In the genomic region with DNA sequence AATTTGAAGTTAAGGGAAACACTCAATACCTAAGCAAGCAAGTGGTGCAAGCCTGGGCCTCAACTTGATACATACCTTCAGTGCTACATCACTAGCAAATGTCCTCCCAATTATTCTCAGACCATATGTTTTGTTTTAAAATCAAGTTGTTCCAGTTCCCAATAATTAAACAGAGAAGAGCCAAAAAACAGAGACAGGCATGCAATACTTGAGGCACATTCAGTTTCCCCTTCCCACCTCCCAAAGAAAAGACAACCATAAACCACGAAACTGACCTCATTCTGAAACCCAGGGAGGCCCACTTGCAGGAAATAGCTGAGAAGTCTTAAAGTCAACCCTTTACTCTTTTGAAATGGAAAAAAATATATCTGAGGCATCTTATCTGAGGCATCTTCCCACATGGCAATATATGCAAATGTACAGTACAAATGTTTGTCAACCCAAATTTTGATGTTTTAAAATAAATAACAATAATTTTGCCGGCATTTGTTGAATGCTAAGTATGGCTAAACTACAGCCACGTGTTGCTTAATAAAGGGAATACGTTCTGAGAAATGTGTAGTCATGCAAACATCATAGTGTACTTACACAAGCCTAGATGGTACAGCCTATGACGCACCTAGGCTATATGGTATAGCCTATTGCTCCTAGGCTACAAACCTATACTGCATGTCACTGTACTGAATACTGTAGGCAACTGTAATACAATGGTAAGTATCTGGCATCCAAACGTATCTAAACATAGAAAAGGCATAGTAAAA, we compare ENCODE assay signal across 1 cellular context.
TF ChIP-seq lines count a peak whose summit lies in the region.

No MANE protein-coding gene starts in this region.

TF ChIP-seq in IMR-90, 13 proteins besides CTCF, POLR2A, EP300 and RAD21 (continued from another document):
- TF ChIP-seq, protein P1, sequence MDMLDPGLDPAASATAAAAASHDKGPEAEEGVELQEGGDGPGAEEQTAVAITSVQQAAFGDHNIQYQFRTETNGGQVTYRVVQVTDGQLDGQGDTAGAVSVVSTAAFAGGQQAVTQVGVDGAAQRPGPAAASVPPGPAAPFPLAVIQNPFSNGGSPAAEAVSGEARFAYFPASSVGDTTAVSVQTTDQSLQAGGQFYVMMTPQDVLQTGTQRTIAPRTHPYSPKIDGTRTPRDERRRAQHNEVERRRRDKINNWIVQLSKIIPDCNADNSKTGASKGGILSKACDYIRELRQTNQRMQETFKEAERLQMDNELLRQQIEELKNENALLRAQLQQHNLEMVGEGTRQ (IDR thresholded peaks at IDR 0.05; ENCODE audit: low read depth, low read length), result 0 out of 2 replicates have a peak, but pooled peaks have one; percentile 8
TF ChIP-seq in IMR-90: peak in this region for 4.
